14 cellular contexts compared by ENCODE assay signal in genomic region chr7:1223196-1224092, GRCh38. TPM values are rescaled to one million over a fixed set of nuclear protein-coding genes. Genes with fewer than 3 reads are reported as not detected.
DNase-seq lines count a peak whose midpoint lies in the region; ATAC-seq and TF ChIP-seq lines count a peak whose summit lies in the region.
"Had no signal": no experiment of that assay in that cellular context is flagged by ENCODE, and none has a peak within 500 bp of the region (broad histone marks: within the 10 kb centered on the region; RNA-seq: fewer than 3 reads in every experiment).

No MANE protein-coding gene starts in this region.

- H3K36me3 Mint-ChIP-seq in WTC11 = no peaks in the 10 kb centered on the region
- no peaks in the 10 kb centered on the region for H3K36me3 Mint-ChIP-seq in activated T-cell treated with anti-CD3 and anti-CD28 coated beads, Interleukin-2, amount 50 U/mL, for 24 hours (ENCODE audit: low read depth)

- DNase-seq in G401 (ENCODE audit: low spot score) (peak; percentile 57), WTC11 (ENCODE audit: low spot score) (peak; percentile 19), left lobe of liver (ENCODE audit: low spot score) (no peak)
- DNase-seq in activated T-cell treated with anti-CD3 and anti-CD28 coated beads, Interleukin-2, amount 50 U/mL, for 24 hours = no peak
- DNase-seq: activated CD4-positive, alpha-beta T cell treated with anti-CD3 and anti-CD28 coated beads for 1 hour; COR-L47; NCI-H1048; NCI-H510A treated with DMSO at 0.1 percent for 48 hours had no signal

- peak overlapping the region; percentile 57; the same call in 1 of the 2 replicates for H3K4me3 ChIP-seq in HUES48 (ENCODE audit: low read depth, low read length)
- H3K4me3 ChIP-seq: SJCRH30 had no signal

- in situ Hi-C loops in G401 (cut with HindIII; ENCODE audit: low sequenced_read_pairs) = no loop called here

- no peaks in the 10 kb centered on the region for H3K9me3 Mint-ChIP-seq in WTC11
- no peaks in the 10 kb centered on the region for H3K9me3 Mint-ChIP-seq in activated T-cell treated with anti-CD3 and anti-CD28 coated beads, Interleukin-2, amount 50 U/mL, for 24 hours

- H3K4me3 Mint-ChIP-seq in WTC11 = peak overlapping the region; percentile 47
- H3K4me3 Mint-ChIP-seq in activated T-cell treated with anti-CD3 and anti-CD28 coated beads, Interleukin-2, amount 50 U/mL, for 24 hours = no peak overlapping the region

- TF ChIP-seq CTCF in WTC11 (IDR thresholded peaks at IDR 0.05) = no peak

- ATAC-seq in WTC11 (no peak), left lobe of liver (peak; percentile 34), HG02840 (IDR thresholded peaks at IDR 0.05; ENCODE audit: low FRiP score, unreplicated experiment) (no peak), HG03097 (IDR thresholded peaks at IDR 0.05; ENCODE audit: low FRiP score, unreplicated experiment) (no peak)
- ATAC-seq: sciatic nerve had no signal

- H3K27ac ChIP-seq in HUES48 (ENCODE audit: low read depth, low read length) = no peak overlapping the region
- H3K27ac ChIP-seq: SJCRH30 had no signal

- H3K9me3 ChIP-seq in HUES48 (ENCODE audit: control insufficient read depth, insufficient read depth, low read length) = no peaks in the 10 kb centered on the region
- H3K9me3 ChIP-seq: SJCRH30 had no signal

- H3K4me1 ChIP-seq in HUES48 (ENCODE audit: control insufficient read depth, insufficient read depth, low read length) = peaks cover 18% of the 10 kb centered on the region
- H3K4me1 ChIP-seq: SJCRH30 had no signal

- POLR2A ChIA-PET in WTC11 (lab: Charles Lee) = no interaction called here

- CTCF ChIA-PET in WTC11 (lab: Charles Lee) = interaction anchor here (0.5 to 3.1 kb wide), 16 partner anchors 9 to 251 kb away, joined by 3 to 16 read pairs (median 4); partner anchors contain the start of gene UNCX

- H3K27me3 Mint-ChIP-seq in WTC11 (ENCODE audit: low read depth) = peaks cover 99% of the 10 kb centered on the region
- peaks cover 88% of the 10 kb centered on the region for H3K27me3 Mint-ChIP-seq in activated T-cell treated with anti-CD3 and anti-CD28 coated beads, Interleukin-2, amount 50 U/mL, for 24 hours

- no peak overlapping the region for H3K27ac Mint-ChIP-seq in WTC11
- H3K27ac Mint-ChIP-seq in activated T-cell treated with anti-CD3 and anti-CD28 coated beads, Interleukin-2, amount 50 U/mL, for 24 hours = no peak overlapping the region

- H3K27me3 ChIP-seq in HUES48 (ENCODE audit: control insufficient read depth, insufficient read depth, low read length) = peaks cover 84% of the 10 kb centered on the region

- H3K4me1 Mint-ChIP-seq in WTC11 = peaks cover 28% of the 10 kb centered on the region
- peaks cover 1% of the 10 kb centered on the region for H3K4me1 Mint-ChIP-seq in activated T-cell treated with anti-CD3 and anti-CD28 coated beads, Interleukin-2, amount 50 U/mL, for 24 hours (ENCODE audit: low read depth)

- no peak overlapping the region for H3K9ac ChIP-seq in HUES48 (ENCODE audit: low read depth, low read length)

- no peaks in the 10 kb centered on the region for H3K36me3 ChIP-seq in HUES48 (ENCODE audit: control insufficient read depth, insufficient read depth, low read length)
- H3K36me3 ChIP-seq: SJCRH30 had no signal

TF ChIP-seq in WTC11, 78 proteins besides CTCF, POLR2A, EP300 and RAD21:
- TF ChIP-seq ZSCAN18 (CRISPR knock-in tag; IDR thresholded peaks at IDR 0.05) = no peak
- no peak for TF ChIP-seq ELF4 (CRISPR knock-in tag; IDR thresholded peaks at IDR 0.05; ENCODE audit: low read depth)
- TF ChIP-seq, protein P1, sequence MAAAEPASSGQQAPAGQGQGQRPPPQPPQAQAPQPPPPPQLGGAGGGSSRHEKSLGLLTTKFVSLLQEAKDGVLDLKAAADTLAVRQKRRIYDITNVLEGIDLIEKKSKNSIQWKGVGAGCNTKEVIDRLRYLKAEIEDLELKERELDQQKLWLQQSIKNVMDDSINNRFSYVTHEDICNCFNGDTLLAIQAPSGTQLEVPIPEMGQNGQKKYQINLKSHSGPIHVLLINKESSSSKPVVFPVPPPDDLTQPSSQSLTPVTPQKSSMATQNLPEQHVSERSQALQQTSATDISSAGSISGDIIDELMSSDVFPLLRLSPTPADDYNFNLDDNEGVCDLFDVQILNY (CRISPR knock-in tag; IDR thresholded peaks at IDR 0.05) = 0 out of 2 replicates have a peak, but pooled peaks have one; percentile 31
- TF ChIP-seq ZMAT4 (CRISPR knock-in tag; IDR thresholded peaks at IDR 0.05) = no peak
- TF ChIP-seq TCF7 (CRISPR knock-in tag; IDR thresholded peaks at IDR 0.05; ENCODE audit: low read depth) = no peak
- TF ChIP-seq USF1 (CRISPR knock-in tag; IDR thresholded peaks at IDR 0.05) = no peak
- no peak for TF ChIP-seq IRF1 (CRISPR knock-in tag; IDR thresholded peaks at IDR 0.05)
- TF ChIP-seq TEAD4 (CRISPR knock-in tag; IDR thresholded peaks at IDR 0.05) = no peak

RNA-seq across cellular contexts. Expression of gene UNCX, which starts 9.2 kb away (rescaled TPM):
- 0.10 and 0.25 TPM in 2 replicates for total RNA-seq in G401 (2014; rRNA removed; shearing (Covaris generic))
- total RNA-seq in WTC11 (2021) (not detected in 3 replicates), left lobe of liver (not detected)
- total RNA-seq: fibroblast of lung, sciatic nerve had no signal

Comparison
In these comparisons a context has a peak if more than half of its experiments do, and no peak if none do; other contexts are left out.
1. DNase-seq: peak in G401 (single experiment) and WTC11 (single experiment); none in left lobe of liver (single experiment) and activated T-cell treated with anti-CD3 and anti-CD28 coated beads, Interleukin-2, amount 50 U/mL, for 24 hours (single experiment).